14 cellular contexts compared by ENCODE assay signal in the genomic region with DNA sequence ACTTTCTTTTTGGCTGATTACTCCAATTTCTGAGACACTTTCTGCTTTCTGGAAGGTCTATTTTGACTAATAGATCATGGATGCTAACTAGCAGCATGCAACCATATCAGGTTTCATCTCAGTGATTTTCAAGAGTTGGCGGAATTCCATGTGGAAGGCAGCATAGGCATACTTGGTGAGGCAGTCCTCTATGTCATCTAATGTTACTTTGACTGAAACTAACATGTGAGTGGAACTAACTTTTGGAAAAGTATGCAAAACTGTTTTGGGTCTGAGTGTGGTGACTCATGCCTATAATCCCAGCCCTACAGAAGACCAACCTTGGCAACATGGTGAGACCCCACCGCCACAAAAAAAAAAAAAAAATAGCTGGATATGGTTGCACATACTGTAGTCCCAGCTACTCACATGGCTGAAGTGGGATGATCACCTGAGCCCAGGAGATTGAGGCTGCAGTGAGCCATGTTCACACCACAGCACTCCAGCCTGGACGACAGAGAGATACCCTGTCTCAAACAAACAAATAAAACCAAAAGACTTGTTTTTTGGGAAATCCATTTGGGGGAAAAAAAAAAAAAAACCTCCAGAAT.
DNase-seq lines count a peak whose midpoint lies in the region; ATAC-seq and TF ChIP-seq lines count a peak whose summit lies in the region.
"Had no signal": no experiment of that assay in that cellular context is flagged by ENCODE, and none has a peak within 500 bp of the region (broad histone marks: within the 10 kb centered on the region; RNA-seq: fewer than 3 reads in every experiment).

No MANE protein-coding gene starts in this region.

- intact Hi-C loops in PC-3 (cut with micrococcal nuclease), result no loop called here
- intact Hi-C loops in sciatic nerve (cut with DNase I), result no loop called here
- intact Hi-C loops in right cardiac atrium (cut with DNase I), result no loop called here

- POLR2A ChIA-PET in HEK293T (lab: Yijun Ruan, JAX), result no interaction called here
- POLR2A ChIA-PET in PC-3 (lab: Charles Lee; ENCODE audit: unreplicated experiment), result no interaction called here

- H2AFZ ChIP-seq in PC-3 (ENCODE audit: low read length), result no peak overlapping the region
- H2AFZ ChIP-seq in Karpas-422 (ENCODE audit: low read length), result no peak overlapping the region

- CTCF ChIA-PET in HEK293T (lab: Yijun Ruan, JAX), result no interaction called here
- CTCF ChIA-PET in PC-3 (lab: Charles Lee), result no interaction called here

- H3K4me1 ChIP-seq in BE2C, result peaks cover 36% of the 10 kb centered on the region
- H3K4me1 ChIP-seq in PC-3 (ENCODE audit: insufficient read depth, low read length), result no peaks in the 10 kb centered on the region
- no peaks in the 10 kb centered on the region for H3K4me1 ChIP-seq in Karpas-422 (ENCODE audit: low read length)
- H3K4me1 ChIP-seq in right cardiac atrium (ENCODE audit: control insufficient read depth, insufficient read depth, low read length), result no peaks in the 10 kb centered on the region

- peak; percentile 37 for DNase-seq in BE2C
- DNase-seq in HEK293T (ENCODE audit: extremely low spot score), result peak; percentile 20
- DNase-seq in PC-3, result peak; percentile 61
- DNase-seq in fibroblast of peridontal ligament (ENCODE audit: extremely low read depth), result peak; percentile 92
- no peak for DNase-seq in Karpas-422
- no peak for DNase-seq in GM20000 (ENCODE audit: low spot score)
- DNase-seq in sciatic nerve (ENCODE audit: low spot score), result no peak
- DNase-seq in right cardiac atrium, result no peak
- DNase-seq: activated CD4-positive, alpha-beta T cell treated with anti-CD3 and anti-CD28 coated beads for 36 hours; Calu3; NCI-H1694; Right ventricle myocardium superior had no signal

- no peak overlapping the region for H3K4me2 ChIP-seq in PC-3 (ENCODE audit: low read length)
- H3K4me2 ChIP-seq in Karpas-422 (ENCODE audit: low read depth, low read length, poor library complexity, severe bottlenecking), result no peak overlapping the region

- H3K9ac ChIP-seq in PC-3 (ENCODE audit: low read length), result no peak overlapping the region
- H3K9ac ChIP-seq in Karpas-422 (ENCODE audit: low read length), result no peak overlapping the region

- H3K27me3 ChIP-seq in BE2C (no peaks in the 10 kb centered on the region), PC-3 (ENCODE audit: low read length) (no peaks in the 10 kb centered on the region), Karpas-422 (ENCODE audit: low read length) (no peaks in the 10 kb centered on the region), right cardiac atrium (ENCODE audit: control insufficient read depth, insufficient read depth) (no peaks in the 10 kb centered on the region)

- TF ChIP-seq CTCF in BE2C (IDR thresholded peaks at IDR 0.05; ENCODE audit: low read depth, low read length), result no peak
- no peak for TF ChIP-seq CTCF in PC-3 (conservative IDR thresholded peaks at IDR 0.05; ENCODE audit: low read depth, low read length)
- TF ChIP-seq CTCF in GM20000 (IDR thresholded peaks at IDR 0.05; ENCODE audit: extremely low read depth, missing control alignments), result no peak

- H3F3A ChIP-seq in PC-3 (ENCODE audit: low read length, unreplicated experiment), result no peaks in the 10 kb centered on the region

- ATAC-seq in PC-3, result peak; percentile 51
- no peak for ATAC-seq in sciatic nerve
- no peak for ATAC-seq in right cardiac atrium
- ATAC-seq: activated CD4-positive, alpha-beta T cell treated with anti-CD3 and anti-CD28 coated beads for 36 hours; activated T-helper 17 cell treated with anti-CD3 and anti-CD28 coated beads, Interleukin-2, amount 50 U/mL, for 72 hours had no signal

- no TSS peak for BruUV-seq in PC-3 (replicated peaks; lab: Mats Ljungman, UMichigan)

- H3K9me2 ChIP-seq in PC-3 (replicated peaks; ENCODE audit: low read length) (no peaks in the 10 kb centered on the region), Karpas-422 (replicated peaks; ENCODE audit: insufficient read depth, low read length) (no peaks in the 10 kb centered on the region)

- H3K4me3 ChIP-seq in BE2C (ENCODE audit: low read depth, low read length), result no peak overlapping the region
- no peak overlapping the region for H3K4me3 ChIP-seq in PC-3 (ENCODE audit: low read length)
- H3K4me3 ChIP-seq in Karpas-422 (ENCODE audit: low read length), result no peak overlapping the region
- no peak overlapping the region for H3K4me3 ChIP-seq in right cardiac atrium (ENCODE audit: low read length)
- H3K4me3 ChIP-seq: coronary artery had no signal

- H3K9me3 ChIP-seq in BE2C, result no peaks in the 10 kb centered on the region
- H3K9me3 ChIP-seq in PC-3 (ENCODE audit: low read length), result no peaks in the 10 kb centered on the region
- H3K9me3 ChIP-seq in Karpas-422 (ENCODE audit: low read length), result no peaks in the 10 kb centered on the region
- no peaks in the 10 kb centered on the region for H3K9me3 ChIP-seq in right cardiac atrium (ENCODE audit: control insufficient read depth, low read length)

- no peak overlapping the region for H3K27ac ChIP-seq in PC-3 (ENCODE audit: low read length)
- no peak overlapping the region for H3K27ac ChIP-seq in Karpas-422 (ENCODE audit: low read length)
- no peak overlapping the region for H3K27ac ChIP-seq in right cardiac atrium (ENCODE audit: low read length)
- H3K27ac ChIP-seq: coronary artery had no signal

- H4K20me1 ChIP-seq in PC-3 (ENCODE audit: low read length), result no peaks in the 10 kb centered on the region
- no peaks in the 10 kb centered on the region for H4K20me1 ChIP-seq in Karpas-422 (ENCODE audit: insufficient read depth, low read depth, low read length)

- H3K36me3 ChIP-seq in BE2C (no peaks in the 10 kb centered on the region), PC-3 (ENCODE audit: low read depth, low read length) (no peaks in the 10 kb centered on the region), Karpas-422 (ENCODE audit: insufficient read depth, low read length) (no peaks in the 10 kb centered on the region)

- 86% methylated on average over 3 of the region's 3 CpGs for WGBS in right cardiac atrium

- no peaks in the 10 kb centered on the region for H3K79me2 ChIP-seq in PC-3 (ENCODE audit: low read length)
- no peaks in the 10 kb centered on the region for H3K79me2 ChIP-seq in Karpas-422 (ENCODE audit: low read length)

TF ChIP-seq in HEK293T, 16 proteins besides CTCF, POLR2A, EP300 and RAD21:
- TF ChIP-seq ZNF384 (IDR thresholded peaks at IDR 0.05) (peak; percentile 72), PKNOX1 (IDR thresholded peaks at IDR 0.05) (peak; percentile 20; the same call in 1 of the 2 replicates), LEF1 (IDR thresholded peaks at IDR 0.05; ENCODE audit: borderline replicate concordance) (no peak), TARDBP (IDR thresholded peaks at IDR 0.05) (no peak), CTBP1 (IDR thresholded peaks at IDR 0.05; ENCODE audit: borderline replicate concordance) (no peak), L3MBTL2 (conservative IDR thresholded peaks at IDR 0.05) (no peak), SP1 (IDR thresholded peaks at IDR 0.05) (no peak)

Comparison
In these comparisons a context has a peak if more than half of its experiments do, and no peak if none do; other contexts are left out.
1. DNase-seq: peak in BE2C (single experiment), HEK293T (single experiment), PC-3 (single experiment) and fibroblast of peridontal ligament (single experiment); none in Karpas-422 (single experiment), GM20000 (single experiment), sciatic nerve (single experiment) and right cardiac atrium (0 of 3).